Comparison of ENCODE assay signal across 1 cellular context in the genomic region with DNA sequence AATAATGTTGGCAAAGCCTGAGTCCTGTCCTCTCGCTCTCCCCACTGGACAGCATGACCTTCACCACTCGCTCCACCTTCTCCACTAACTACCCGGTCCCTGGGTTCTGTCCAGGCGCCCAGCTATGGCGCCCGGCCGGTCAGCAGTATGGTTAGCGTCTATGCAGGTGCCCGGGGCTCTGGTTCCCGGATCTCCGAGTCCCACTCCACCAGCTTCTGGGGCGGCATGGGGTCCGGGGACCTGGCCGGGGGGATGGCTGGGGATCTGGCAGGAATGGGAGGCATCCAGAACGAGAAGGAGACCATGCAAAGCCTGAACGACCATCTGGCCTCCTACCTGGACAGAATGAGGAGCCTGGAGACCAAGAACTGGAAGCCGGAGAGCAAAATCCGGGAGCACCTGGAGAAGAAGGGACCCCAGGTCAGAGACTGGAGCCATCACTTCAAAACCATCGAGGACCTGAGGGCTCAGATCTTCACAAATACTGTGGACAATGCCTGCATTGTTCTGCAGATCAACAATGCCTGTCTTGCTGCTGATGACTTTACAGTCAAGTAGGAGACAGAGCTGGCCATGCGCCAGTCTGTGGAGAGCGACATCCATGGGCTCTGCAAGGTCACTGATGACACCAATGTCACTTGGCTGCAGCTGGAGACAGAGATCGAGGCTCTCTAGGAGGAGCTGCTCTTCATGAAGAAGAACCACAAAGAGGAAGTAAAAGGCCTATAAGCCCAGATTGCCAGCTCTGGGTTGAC.
TF ChIP-seq lines count a peak whose summit lies in the region.

No MANE protein-coding gene starts in this region.

TF ChIP-seq in HepG2, 621 proteins besides CTCF, POLR2A, EP300 and RAD21 (continued from another document and continues in another):
- TF ChIP-seq, protein P1, sequence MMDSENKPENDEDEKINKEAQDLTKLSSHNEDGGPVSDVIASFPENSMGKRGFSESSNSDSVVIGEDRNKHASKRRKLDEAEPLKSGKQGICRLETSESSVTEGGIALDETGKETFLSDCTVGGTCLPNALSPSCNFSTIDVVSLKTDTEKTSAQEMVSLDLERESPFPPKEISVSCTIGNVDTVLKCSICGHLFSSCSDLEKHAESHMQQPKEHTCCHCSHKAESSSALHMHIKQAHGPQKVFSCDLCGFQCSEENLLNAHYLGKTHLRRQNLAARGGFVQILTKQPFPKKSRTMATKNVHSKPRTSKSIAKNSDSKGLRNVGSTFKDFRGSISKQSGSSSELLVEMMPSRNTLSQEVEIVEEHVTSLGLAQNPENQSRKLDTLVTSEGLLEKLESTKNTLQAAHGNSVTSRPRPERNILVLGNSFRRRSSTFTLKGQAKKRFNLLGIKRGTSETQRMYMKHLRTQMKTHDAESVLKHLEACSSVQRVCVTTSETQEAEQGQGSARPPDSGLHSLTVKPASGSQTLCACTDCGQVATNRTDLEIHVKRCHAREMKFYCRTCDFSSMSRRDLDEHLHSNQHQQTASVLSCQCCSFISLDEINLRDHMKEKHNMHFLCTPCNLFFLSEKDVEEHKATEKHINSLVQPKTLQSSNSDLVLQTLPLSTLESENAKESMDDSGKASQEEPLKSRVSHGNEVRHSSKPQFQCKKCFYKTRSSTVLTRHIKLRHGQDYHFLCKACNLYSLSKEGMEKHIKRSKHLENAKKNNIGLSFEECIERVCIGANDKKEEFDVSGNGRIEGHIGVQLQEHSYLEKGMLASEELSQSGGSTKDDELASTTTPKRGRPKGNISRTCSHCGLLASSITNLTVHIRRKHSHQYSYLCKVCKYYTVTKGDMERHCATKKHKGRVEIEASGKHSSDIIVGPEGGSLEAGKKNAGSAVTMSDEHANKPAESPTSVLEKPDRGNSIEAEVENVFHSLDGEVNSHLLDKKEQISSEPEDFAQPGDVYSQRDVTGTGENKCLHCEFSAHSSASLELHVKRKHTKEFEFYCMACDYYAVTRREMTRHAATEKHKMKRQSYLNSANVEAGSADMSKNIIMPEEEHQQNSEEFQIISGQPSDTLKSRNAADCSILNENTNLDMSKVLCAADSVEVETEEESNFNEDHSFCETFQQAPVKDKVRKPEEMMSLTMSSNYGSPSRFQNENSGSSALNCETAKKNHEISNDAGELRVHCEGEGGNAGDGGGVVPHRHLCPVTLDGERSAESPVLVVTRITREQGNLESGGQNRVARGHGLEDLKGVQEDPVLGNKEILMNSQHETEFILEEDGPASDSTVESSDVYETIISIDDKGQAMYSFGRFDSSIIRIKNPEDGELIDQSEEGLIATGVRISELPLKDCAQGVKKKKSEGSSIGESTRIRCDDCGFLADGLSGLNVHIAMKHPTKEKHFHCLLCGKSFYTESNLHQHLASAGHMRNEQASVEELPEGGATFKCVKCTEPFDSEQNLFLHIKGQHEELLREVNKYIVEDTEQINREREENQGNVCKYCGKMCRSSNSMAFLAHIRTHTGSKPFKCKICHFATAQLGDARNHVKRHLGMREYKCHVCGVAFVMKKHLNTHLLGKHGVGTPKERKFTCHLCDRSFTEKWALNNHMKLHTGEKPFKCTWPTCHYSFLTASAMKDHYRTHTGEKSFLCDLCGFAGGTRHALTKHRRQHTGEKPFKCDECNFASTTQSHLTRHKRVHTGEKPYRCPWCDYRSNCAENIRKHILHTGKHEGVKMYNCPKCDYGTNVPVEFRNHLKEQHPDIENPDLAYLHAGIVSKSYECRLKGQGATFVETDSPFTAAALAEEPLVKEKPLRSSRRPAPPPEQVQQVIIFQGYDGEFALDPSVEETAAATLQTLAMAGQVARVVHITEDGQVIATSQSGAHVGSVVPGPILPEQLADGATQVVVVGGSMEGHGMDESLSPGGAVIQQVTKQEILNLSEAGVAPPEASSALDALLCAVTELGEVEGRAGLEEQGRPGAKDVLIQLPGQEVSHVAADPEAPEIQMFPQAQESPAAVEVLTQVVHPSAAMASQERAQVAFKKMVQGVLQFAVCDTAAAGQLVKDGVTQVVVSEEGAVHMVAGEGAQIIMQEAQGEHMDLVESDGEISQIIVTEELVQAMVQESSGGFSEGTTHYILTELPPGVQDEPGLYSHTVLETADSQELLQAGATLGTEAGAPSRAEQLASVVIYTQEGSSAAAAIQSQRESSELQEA (CRISPR knock-in tag; IDR thresholded peaks at IDR 0.05; ENCODE audit: not compliant biosample characterization): no peak
- TF ChIP-seq, protein P2, sequence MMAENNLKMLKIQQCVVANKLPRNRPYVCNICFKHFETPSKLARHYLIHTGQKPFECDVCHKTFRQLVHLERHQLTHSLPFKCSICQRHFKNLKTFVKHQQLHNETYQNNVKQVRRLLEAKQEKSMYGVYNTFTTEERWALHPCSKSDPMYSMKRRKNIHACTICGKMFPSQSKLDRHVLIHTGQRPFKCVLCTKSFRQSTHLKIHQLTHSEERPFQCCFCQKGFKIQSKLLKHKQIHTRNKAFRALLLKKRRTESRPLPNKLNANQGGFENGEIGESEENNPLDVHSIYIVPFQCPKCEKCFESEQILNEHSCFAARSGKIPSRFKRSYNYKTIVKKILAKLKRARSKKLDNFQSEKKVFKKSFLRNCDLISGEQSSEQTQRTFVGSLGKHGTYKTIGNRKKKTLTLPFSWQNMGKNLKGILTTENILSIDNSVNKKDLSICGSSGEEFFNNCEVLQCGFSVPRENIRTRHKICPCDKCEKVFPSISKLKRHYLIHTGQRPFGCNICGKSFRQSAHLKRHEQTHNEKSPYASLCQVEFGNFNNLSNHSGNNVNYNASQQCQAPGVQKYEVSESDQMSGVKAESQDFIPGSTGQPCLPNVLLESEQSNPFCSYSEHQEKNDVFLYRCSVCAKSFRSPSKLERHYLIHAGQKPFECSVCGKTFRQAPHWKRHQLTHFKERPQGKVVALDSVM (CRISPR knock-in tag; IDR thresholded peaks at IDR 0.05): no peak
- TF ChIP-seq ZNF672 (CRISPR knock-in tag; IDR thresholded peaks at IDR 0.05) (no peak), SALL1 (CRISPR knock-in tag; IDR thresholded peaks at IDR 0.05) (no peak), TAF1 (CRISPR knock-in tag; IDR thresholded peaks at IDR 0.05) (no peak), ZNF292 (CRISPR knock-in tag; IDR thresholded peaks at IDR 0.05; ENCODE audit: borderline replicate concordance, low read depth) (no peak), PHF8 (CRISPR knock-in tag; IDR thresholded peaks at IDR 0.05) (no peak), ZNF878 (CRISPR knock-in tag; IDR thresholded peaks at IDR 0.05) (no peak), SAP130 (CRISPR knock-in tag; IDR thresholded peaks at IDR 0.05; ENCODE audit: low read depth) (peak; percentile 47; the same call in 1 of the 2 replicates), RARA (CRISPR knock-in tag; IDR thresholded peaks at IDR 0.05) (peak; percentile 25; the same call in 1 of the 2 replicates), MED13 (CRISPR knock-in tag; IDR thresholded peaks at IDR 0.05) (no peak), ZEB1 (IDR thresholded peaks at IDR 0.05; ENCODE audit: insufficient replicate concordance, low read depth) (no peak), NONO (IDR thresholded peaks at IDR 0.05) (no peak), NONO (CRISPR knock-in tag; conservative IDR thresholded peaks at IDR 0.05) (0 out of 2 replicates have a peak, but pooled peaks have one; percentile 24)
- TF ChIP-seq, protein P3, sequence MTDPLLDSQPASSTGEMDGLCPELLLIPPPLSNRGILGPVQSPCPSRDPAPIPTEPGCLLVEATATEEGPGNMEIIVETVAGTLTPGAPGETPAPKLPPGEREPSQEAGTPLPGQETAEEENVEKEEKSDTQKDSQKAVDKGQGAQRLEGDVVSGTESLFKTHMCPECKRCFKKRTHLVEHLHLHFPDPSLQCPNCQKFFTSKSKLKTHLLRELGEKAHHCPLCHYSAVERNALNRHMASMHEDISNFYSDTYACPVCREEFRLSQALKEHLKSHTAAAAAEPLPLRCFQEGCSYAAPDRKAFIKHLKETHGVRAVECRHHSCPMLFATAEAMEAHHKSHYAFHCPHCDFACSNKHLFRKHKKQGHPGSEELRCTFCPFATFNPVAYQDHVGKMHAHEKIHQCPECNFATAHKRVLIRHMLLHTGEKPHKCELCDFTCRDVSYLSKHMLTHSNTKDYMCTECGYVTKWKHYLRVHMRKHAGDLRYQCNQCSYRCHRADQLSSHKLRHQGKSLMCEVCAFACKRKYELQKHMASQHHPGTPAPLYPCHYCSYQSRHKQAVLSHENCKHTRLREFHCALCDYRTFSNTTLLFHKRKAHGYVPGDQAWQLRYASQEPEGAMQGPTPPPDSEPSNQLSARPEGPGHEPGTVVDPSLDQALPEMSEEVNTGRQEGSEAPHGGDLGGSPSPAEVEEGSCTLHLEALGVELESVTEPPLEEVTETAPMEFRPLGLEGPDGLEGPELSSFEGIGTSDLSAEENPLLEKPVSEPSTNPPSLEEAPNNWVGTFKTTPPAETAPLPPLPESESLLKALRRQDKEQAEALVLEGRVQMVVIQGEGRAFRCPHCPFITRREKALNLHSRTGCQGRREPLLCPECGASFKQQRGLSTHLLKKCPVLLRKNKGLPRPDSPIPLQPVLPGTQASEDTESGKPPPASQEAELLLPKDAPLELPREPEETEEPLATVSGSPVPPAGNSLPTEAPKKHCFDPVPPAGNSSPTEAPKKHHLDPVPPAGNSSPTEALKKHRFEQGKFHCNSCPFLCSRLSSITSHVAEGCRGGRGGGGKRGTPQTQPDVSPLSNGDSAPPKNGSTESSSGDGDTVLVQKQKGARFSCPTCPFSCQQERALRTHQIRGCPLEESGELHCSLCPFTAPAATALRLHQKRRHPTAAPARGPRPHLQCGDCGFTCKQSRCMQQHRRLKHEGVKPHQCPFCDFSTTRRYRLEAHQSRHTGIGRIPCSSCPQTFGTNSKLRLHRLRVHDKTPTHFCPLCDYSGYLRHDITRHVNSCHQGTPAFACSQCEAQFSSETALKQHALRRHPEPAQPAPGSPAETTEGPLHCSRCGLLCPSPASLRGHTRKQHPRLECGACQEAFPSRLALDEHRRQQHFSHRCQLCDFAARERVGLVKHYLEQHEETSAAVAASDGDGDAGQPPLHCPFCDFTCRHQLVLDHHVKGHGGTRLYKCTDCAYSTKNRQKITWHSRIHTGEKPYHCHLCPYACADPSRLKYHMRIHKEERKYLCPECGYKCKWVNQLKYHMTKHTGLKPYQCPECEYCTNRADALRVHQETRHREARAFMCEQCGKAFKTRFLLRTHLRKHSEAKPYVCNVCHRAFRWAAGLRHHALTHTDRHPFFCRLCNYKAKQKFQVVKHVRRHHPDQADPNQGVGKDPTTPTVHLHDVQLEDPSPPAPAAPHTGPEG (CRISPR knock-in tag; IDR thresholded peaks at IDR 0.05): 0 out of 2 replicates have a peak, but pooled peaks have one; percentile 45
- TF ChIP-seq, protein P4, sequence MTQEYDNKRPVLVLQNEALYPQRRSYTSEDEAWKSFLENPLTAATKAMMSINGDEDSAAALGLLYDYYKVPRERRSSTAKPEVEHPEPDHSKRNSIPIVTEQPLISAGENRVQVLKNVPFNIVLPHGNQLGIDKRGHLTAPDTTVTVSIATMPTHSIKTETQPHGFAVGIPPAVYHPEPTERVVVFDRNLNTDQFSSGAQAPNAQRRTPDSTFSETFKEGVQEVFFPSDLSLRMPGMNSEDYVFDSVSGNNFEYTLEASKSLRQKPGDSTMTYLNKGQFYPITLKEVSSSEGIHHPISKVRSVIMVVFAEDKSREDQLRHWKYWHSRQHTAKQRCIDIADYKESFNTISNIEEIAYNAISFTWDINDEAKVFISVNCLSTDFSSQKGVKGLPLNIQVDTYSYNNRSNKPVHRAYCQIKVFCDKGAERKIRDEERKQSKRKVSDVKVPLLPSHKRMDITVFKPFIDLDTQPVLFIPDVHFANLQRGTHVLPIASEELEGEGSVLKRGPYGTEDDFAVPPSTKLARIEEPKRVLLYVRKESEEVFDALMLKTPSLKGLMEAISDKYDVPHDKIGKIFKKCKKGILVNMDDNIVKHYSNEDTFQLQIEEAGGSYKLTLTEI (CRISPR knock-in tag; conservative IDR thresholded peaks at IDR 0.05): no peak
- TF ChIP-seq, protein P5, sequence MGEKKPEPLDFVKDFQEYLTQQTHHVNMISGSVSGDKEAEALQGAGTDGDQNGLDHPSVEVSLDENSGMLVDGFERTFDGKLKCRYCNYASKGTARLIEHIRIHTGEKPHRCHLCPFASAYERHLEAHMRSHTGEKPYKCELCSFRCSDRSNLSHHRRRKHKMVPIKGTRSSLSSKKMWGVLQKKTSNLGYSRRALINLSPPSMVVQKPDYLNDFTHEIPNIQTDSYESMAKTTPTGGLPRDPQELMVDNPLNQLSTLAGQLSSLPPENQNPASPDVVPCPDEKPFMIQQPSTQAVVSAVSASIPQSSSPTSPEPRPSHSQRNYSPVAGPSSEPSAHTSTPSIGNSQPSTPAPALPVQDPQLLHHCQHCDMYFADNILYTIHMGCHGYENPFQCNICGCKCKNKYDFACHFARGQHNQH (CRISPR knock-in tag; IDR thresholded peaks at IDR 0.05): 0 out of 2 replicates have a peak, but pooled peaks have one; percentile 24
- TF ChIP-seq, protein P6, sequence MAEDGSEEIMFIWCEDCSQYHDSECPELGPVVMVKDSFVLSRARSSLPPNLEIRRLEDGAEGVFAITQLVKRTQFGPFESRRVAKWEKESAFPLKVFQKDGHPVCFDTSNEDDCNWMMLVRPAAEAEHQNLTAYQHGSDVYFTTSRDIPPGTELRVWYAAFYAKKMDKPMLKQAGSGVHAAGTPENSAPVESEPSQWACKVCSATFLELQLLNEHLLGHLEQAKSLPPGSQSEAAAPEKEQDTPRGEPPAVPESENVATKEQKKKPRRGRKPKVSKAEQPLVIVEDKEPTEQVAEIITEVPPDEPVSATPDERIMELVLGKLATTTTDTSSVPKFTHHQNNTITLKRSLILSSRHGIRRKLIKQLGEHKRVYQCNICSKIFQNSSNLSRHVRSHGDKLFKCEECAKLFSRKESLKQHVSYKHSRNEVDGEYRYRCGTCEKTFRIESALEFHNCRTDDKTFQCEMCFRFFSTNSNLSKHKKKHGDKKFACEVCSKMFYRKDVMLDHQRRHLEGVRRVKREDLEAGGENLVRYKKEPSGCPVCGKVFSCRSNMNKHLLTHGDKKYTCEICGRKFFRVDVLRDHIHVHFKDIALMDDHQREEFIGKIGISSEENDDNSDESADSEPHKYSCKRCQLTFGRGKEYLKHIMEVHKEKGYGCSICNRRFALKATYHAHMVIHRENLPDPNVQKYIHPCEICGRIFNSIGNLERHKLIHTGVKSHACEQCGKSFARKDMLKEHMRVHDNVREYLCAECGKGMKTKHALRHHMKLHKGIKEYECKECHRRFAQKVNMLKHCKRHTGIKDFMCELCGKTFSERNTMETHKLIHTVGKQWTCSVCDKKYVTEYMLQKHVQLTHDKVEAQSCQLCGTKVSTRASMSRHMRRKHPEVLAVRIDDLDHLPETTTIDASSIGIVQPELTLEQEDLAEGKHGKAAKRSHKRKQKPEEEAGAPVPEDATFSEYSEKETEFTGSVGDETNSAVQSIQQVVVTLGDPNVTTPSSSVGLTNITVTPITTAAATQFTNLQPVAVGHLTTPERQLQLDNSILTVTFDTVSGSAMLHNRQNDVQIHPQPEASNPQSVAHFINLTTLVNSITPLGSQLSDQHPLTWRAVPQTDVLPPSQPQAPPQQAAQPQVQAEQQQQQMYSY (CRISPR knock-in tag; IDR thresholded peaks at IDR 0.05): no peak
- TF ChIP-seq, protein P7, sequence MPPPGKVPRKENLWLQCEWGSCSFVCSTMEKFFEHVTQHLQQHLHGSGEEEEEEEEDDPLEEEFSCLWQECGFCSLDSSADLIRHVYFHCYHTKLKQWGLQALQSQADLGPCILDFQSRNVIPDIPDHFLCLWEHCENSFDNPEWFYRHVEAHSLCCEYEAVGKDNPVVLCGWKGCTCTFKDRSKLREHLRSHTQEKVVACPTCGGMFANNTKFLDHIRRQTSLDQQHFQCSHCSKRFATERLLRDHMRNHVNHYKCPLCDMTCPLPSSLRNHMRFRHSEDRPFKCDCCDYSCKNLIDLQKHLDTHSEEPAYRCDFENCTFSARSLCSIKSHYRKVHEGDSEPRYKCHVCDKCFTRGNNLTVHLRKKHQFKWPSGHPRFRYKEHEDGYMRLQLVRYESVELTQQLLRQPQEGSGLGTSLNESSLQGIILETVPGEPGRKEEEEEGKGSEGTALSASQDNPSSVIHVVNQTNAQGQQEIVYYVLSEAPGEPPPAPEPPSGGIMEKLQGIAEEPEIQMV (CRISPR knock-in tag; IDR thresholded peaks at IDR 0.05; ENCODE audit: low read depth): no peak
- TF ChIP-seq, protein P8, sequence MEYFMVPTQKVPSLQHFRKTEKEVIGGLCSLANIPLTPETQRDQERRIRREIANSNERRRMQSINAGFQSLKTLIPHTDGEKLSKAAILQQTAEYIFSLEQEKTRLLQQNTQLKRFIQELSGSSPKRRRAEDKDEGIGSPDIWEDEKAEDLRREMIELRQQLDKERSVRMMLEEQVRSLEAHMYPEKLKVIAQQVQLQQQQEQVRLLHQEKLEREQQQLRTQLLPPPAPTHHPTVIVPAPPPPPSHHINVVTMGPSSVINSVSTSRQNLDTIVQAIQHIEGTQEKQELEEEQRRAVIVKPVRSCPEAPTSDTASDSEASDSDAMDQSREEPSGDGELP (IDR thresholded peaks at IDR 0.05; ENCODE audit: borderline replicate concordance, low read depth): no peak
